ENCODE assay signal across 34 cellular contexts in the genomic region with DNA sequence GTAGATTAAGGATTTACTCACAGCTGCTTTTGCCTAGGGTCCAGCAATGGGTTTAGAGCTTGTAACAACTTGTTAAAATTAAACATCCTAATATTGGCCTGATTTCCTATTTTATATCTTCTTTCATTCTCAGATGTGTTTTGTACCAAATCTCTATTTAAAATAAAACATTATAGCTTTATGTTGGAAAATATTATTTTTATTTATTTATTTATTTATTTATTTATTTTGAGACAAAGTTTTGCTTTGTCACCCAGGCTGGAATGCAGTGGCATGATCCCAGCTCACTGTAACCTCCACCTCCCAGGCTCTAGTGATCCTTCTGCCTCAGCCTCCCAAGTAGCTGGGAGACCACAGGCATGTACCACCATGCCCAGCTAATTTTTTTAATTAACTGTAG.
"Had no signal": no experiment of that assay in that cellular context is flagged by ENCODE, and none has a peak within 500 bp of the region (broad histone marks: within the 10 kb centered on the region; RNA-seq: fewer than 3 reads in every experiment).

No MANE protein-coding gene starts in this region.

- H3K9me3 ChIP-seq: MG63 had no signal

- H3K36me3 ChIP-seq: MG63 had no signal

- DNase-seq: Karpas-422, Kasumi-1, MG63, MM.1S, MV-4-11, NCI-H1048, NCI-H1092, NCI-H1092 treated with DMSO at 0.1 percent for 48 hours, NCI-H1105, NCI-H1105 treated with DMSO at 0.1 percent for 48 hours, NCI-H1417, NCI-H1417 treated with DMSO at 0.1 percent for 48 hours, NCI-H1436, NCI-H1436 treated with DMSO at 0.1 percent for 48 hours, NCI-H146, NCI-H1694, NCI-H1694 treated with DMSO at 0.1 percent for 48 hours, NCI-H187, NCI-H187 treated with DMSO at 0.1 percent for 48 hours, NCI-H1930, NCI-H2029, NCI-H2029 treated with DMSO at 0.1 percent for 48 hours, NCI-H2081, NCI-H2081 treated with DMSO at 0.1 percent for 48 hours, NCI-H2107, NCI-H2171, NCI-H2171 treated with DMSO at 0.1 percent for 48 hours, NCI-H2227 treated with DMSO at 0.1 percent for 48 hours, NCI-H226, NCI-H345, NCI-H446, NCI-H446 treated with DMSO at 0.1 percent for 48 hours, NCI-H510A, NCI-H510A treated with DMSO at 0.1 percent for 48 hours had no signal

- H3K4me3 ChIP-seq: MG63 had no signal

- H3K27me3 ChIP-seq: MG63 had no signal
